Comparison of ENCODE assay signal across 32 cellular contexts in genomic region chr7:90232440-90232839, GRCh38. TPM values are rescaled to one million over a fixed set of nuclear protein-coding genes. Genes with fewer than 3 reads are reported as not detected.
"Had no signal": no experiment of that assay in that cellular context is flagged by ENCODE, and none has a peak within 500 bp of the region (broad histone marks: within the 10 kb centered on the region; RNA-seq: fewer than 3 reads in every experiment).

No MANE protein-coding gene starts in this region.

- H3K4me2 ChIP-seq: neural progenitor cell had no signal

- DNase-seq: activated CD4-positive, alpha-beta T cell treated with anti-CD3 and anti-CD28 coated beads for 48 hours; activated CD4-positive, alpha-beta T cell treated with anti-CD3 and anti-CD28 coated beads, Interleukin-2, amount 50 U/mL, for 48 hours; activated CD8-positive, alpha-beta memory T cell treated with anti-CD3 and anti-CD28 coated beads for 24 hours; activated effector memory CD4-positive, alpha-beta T cell treated with anti-CD3 and anti-CD28 coated beads, Interleukin-2, amount 50 U/mL, for 16 hours; activated naive CD4-positive, alpha-beta T cell treated with anti-CD3 and anti-CD28 coated beads for 36 hours; activated naive CD8-positive, alpha-beta T cell treated with anti-CD3 and anti-CD28 coated beads for 36 hours; activated T-cell treated with anti-CD3 and anti-CD28 coated beads, Interleukin-2, amount 50 U/mL, for 1 hour; adrenal gland; aorta; dorsolateral prefrontal cortex; effector memory CD4-positive, alpha-beta T cell; erythroblast; hippocampal formation; left colon; mammary epithelial cell; naive thymus-derived CD8-positive, alpha-beta T cell; occipital lobe; spleen; stimulated activated naive CD4-positive, alpha-beta T cell; T-helper 9 cell; tibial artery; upper lobe of right lung; WERI-Rb-1 had no signal

- H3K9me3 ChIP-seq: adrenal gland, gastroesophageal sphincter, right atrium auricular region, spleen, suprapubic skin, tibial artery, upper lobe of right lung had no signal

- H3K27me3 ChIP-seq: adrenal gland, cardiac muscle cell, dorsolateral prefrontal cortex, gastroesophageal sphincter, neural progenitor cell, right atrium auricular region, spleen, suprapubic skin, tibial artery, upper lobe of right lung had no signal

- H3K27ac ChIP-seq: adrenal gland, cardiac muscle cell, coronary artery, dorsolateral prefrontal cortex, gastroesophageal sphincter, neural progenitor cell, parathyroid adenoma, right atrium auricular region, spleen, suprapubic skin, tibial artery, upper lobe of right lung, WERI-Rb-1 had no signal

- H3K4me3 ChIP-seq: adrenal gland, cardiac muscle cell, coronary artery, dorsolateral prefrontal cortex, gastroesophageal sphincter, neural progenitor cell, right atrium auricular region, spleen, suprapubic skin, tibial artery, upper lobe of right lung had no signal

- H3K79me2 ChIP-seq: parathyroid adenoma had no signal

- H3K36me3 ChIP-seq: adrenal gland, cardiac muscle cell, gastroesophageal sphincter, neural progenitor cell, spleen, suprapubic skin, WERI-Rb-1 had no signal

- H3K9ac ChIP-seq: neural progenitor cell, parathyroid adenoma had no signal

- H2AFZ ChIP-seq: neural progenitor cell, parathyroid adenoma had no signal

- H3K4me1 ChIP-seq: adrenal gland, gastroesophageal sphincter, parathyroid adenoma, right atrium auricular region, suprapubic skin, tibial artery, upper lobe of right lung had no signal

RNA-seq across cellular contexts. Expression of gene CFAP69, which starts 12.5 kb away (rescaled TPM):
- total RNA-seq: activated T-helper 1 cell treated with anti-CD3 and anti-CD28 coated beads, Interleukin-12 subunit alpha, Interleukin-12 subunit beta, Interleukin-2, Interleukin-4 antibody, amounts not matched to agents 30 ng/mL and 10 ng/mL and 1 ng/mL, durations not matched to agents 14 hours and 24 hours and 36 hours; T-helper 1 cell treated with Interleukin-12 subunit alpha and Interleukin-12 subunit beta and Interleukin-4 antibody, amounts not matched to agents 30 ng/mL and 1 ng/mL, for 36 hours had no signal

RNA-seq across cellular contexts. Expression of gene STEAP2, which starts 20.9 kb away (rescaled TPM):
- total RNA-seq: activated naive CD4-positive, alpha-beta T cell treated with anti-CD3 and anti-CD28 coated beads for 36 hours; activated naive CD8-positive, alpha-beta T cell treated with anti-CD3 and anti-CD28 coated beads for 36 hours; activated T-helper 1 cell treated with anti-CD3 and anti-CD28 coated beads, Interleukin-12 subunit alpha, Interleukin-12 subunit beta, Interleukin-2, Interleukin-4 antibody, amounts not matched to agents 30 ng/mL and 10 ng/mL and 1 ng/mL, durations not matched to agents 14 hours and 24 hours and 36 hours; naive thymus-derived CD8-positive, alpha-beta T cell had no signal
